1 cellular context compared by ENCODE assay signal in genomic region chr6:31179042-31179386, GRCh38.
TF ChIP-seq lines count a peak whose summit lies in the region.

No MANE protein-coding gene starts in this region.

TF ChIP-seq in endothelial cell of umbilical vein, 7 proteins besides CTCF, POLR2A, EP300 and RAD21:
- TF ChIP-seq JUN (IDR thresholded peaks at IDR 0.05; ENCODE audit: borderline replicate concordance, insufficient read depth, insufficient read length, low read depth) (no peak), GATA2 (IDR thresholded peaks at IDR 0.05; ENCODE audit: insufficient read depth, insufficient read length, low read depth, low read length) (no peak)
